Comparison of ENCODE assay signal across 8 cellular contexts in genomic region chr7:16420649-16421332, GRCh38. TPM values are rescaled to one million over a fixed set of nuclear protein-coding genes. Genes with fewer than 3 reads are reported as not detected.
DNase-seq lines count a peak whose midpoint lies in the region; FAIRE-seq and TF ChIP-seq lines count a peak whose summit lies in the region.

No MANE protein-coding gene starts in this region.

- peak overlapping the region; percentile 92 for H3K4me3 Mint-ChIP-seq in activated naive CD4-positive, alpha-beta T cell treated with anti-CD3 and anti-CD28 coated beads for 36 hours

- no peaks in the 10 kb centered on the region for H3K36me3 ChIP-seq in MG63
- H3K36me3 ChIP-seq in SJCRH30 = no peaks in the 10 kb centered on the region

- no peaks in the 10 kb centered on the region for H3K27me3 Mint-ChIP-seq in activated naive CD4-positive, alpha-beta T cell treated with anti-CD3 and anti-CD28 coated beads for 36 hours (ENCODE audit: low read depth)

- intact Hi-C loops in activated naive CD4-positive, alpha-beta T cell treated with anti-CD3 and anti-CD28 coated beads for 36 hours (cut with micrococcal nuclease) = loop anchor here (1.0 to 5.0 kb wide), 6 partner anchors 200 to 877 kb away; partner anchors contain the start of genes AHR, ANKMY2 and TSPAN13

- DNase-seq in ELR (ENCODE audit: low read depth) (peak; percentile 95), H54 (ENCODE audit: insufficient read length, low spot score) (peak; percentile 87), MG63 (peak; percentile 81), SJCRH30 (peak; percentile 96 to 99), germinal center (ENCODE audit: low spot score) (peak; percentile 84), non-pigmented ciliary epithelial cell (ENCODE audit: low read depth) (peak; percentile 66), substantia nigra (lab: John Stamatoyannopoulos, UW) (peak; percentile 19 to 89 (median 75))
- DNase-seq in activated naive CD4-positive, alpha-beta T cell treated with anti-CD3 and anti-CD28 coated beads for 36 hours = peak; percentile 90

- peak overlapping the region; percentile 89 for H3K27ac Mint-ChIP-seq in activated naive CD4-positive, alpha-beta T cell treated with anti-CD3 and anti-CD28 coated beads for 36 hours

- CTCF ChIA-PET in activated naive CD4-positive, alpha-beta T cell treated with anti-CD3 and anti-CD28 coated beads for 36 hours (lab: Charles Lee) = interaction anchor here (0.5 to 4.2 kb wide), 4 partner anchors 11 to 1932 kb away, joined by 3 to 23 read pairs (median 10); no protein-coding TSS in a partner anchor

- peak; percentile 91 for TF ChIP-seq POLR2A in H54 (IDR thresholded peaks at IDR 0.05; ENCODE audit: low read depth, low read length)

- H3K4me1 ChIP-seq in SJCRH30 = peaks cover 33% of the 10 kb centered on the region

- H3K9me3 Mint-ChIP-seq in activated naive CD4-positive, alpha-beta T cell treated with anti-CD3 and anti-CD28 coated beads for 36 hours = peaks cover 1% of the 10 kb centered on the region

- FAIRE-seq in H54 (lab: Jason Lieb, UNC) = peak; percentile 82

- H3K27ac ChIP-seq in SJCRH30 (peak overlapping the region; percentile 94), substantia nigra (ENCODE audit: low read depth, low read length, poor library complexity, severe bottlenecking) (peak overlapping the region; percentile 97)

- H3K27me3 ChIP-seq in MG63 = no peaks in the 10 kb centered on the region
- H3K27me3 ChIP-seq in SJCRH30 = no peaks in the 10 kb centered on the region

- H3K36me3 Mint-ChIP-seq in activated naive CD4-positive, alpha-beta T cell treated with anti-CD3 and anti-CD28 coated beads for 36 hours (ENCODE audit: low read depth) = no peaks in the 10 kb centered on the region

- H3K4me1 Mint-ChIP-seq in activated naive CD4-positive, alpha-beta T cell treated with anti-CD3 and anti-CD28 coated beads for 36 hours (ENCODE audit: low read depth) = peaks cover 13% of the 10 kb centered on the region

- H3K4me3 ChIP-seq in MG63 (peak overlapping the region; percentile 46), SJCRH30 (peak overlapping the region; percentile 73)

- H3K9me3 ChIP-seq in MG63 (no peaks in the 10 kb centered on the region), SJCRH30 (replicated peaks) (no peaks in the 10 kb centered on the region)

RNA-seq across cellular contexts. Expression of gene CRPPA, which starts 0.5 kb away (rescaled TPM):
- 0.33 and 0.42 TPM in 2 replicates for total RNA-seq in MG63 (2014; rRNA removed; shearing (Covaris generic); ENCODE audit: low replicate concordance)
- 8.8 and 9.3 TPM in 2 replicates for total RNA-seq in SJCRH30 (2014; rRNA removed; shearing (Covaris generic))
- total RNA-seq in activated naive CD4-positive, alpha-beta T cell treated with anti-CD3 and anti-CD28 coated beads for 36 hours = under 1 TPM; 0.37 to 0.38 TPM

RNA-seq across cellular contexts. Expression of gene SOSTDC1, which starts 44.7 kb away (rescaled TPM):
- not detected in 2 replicates for total RNA-seq in MG63 (2014; rRNA removed; shearing (Covaris generic); ENCODE audit: low replicate concordance)
- total RNA-seq in SJCRH30 (2014; rRNA removed; shearing (Covaris generic)) = 6.2 and 7.3 TPM in 2 replicates
- not detected for total RNA-seq in activated naive CD4-positive, alpha-beta T cell treated with anti-CD3 and anti-CD28 coated beads for 36 hours

Comparison
In these comparisons a context has a peak if more than half of its experiments do, and no peak if none do; other contexts are left out.
1. Peak in every context shown above with its lines: DNase-seq, H3K4me3 ChIP-seq and H3K27ac ChIP-seq.